4 cellular contexts compared by ENCODE assay signal in the genomic region with DNA sequence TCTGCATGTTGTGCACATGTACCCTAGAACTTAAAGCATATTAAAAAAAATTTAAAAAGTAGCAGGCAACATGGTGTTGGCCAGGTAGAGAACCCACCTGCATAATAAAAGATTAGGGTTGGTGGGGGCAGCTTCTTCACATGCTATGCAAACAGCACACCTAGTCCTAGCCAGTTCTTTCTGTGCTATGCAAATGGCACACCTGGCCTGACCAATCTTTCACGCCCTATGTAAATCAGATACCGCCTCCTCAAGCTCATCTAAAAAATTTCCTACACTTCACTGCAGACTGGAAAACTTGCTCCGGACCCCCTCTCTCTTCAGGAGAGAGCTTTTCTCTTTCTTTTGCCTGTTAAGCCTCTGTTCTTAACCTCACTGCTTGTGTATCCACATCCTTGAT. TPM values are rescaled to one million over a fixed set of nuclear protein-coding genes. Genes with fewer than 3 reads are reported as not detected.
"Had no signal": no experiment of that assay in that cellular context is flagged by ENCODE, and none has a peak within 500 bp of the region (broad histone marks: within the 10 kb centered on the region; RNA-seq: fewer than 3 reads in every experiment).

No MANE protein-coding gene starts in this region.

- ATAC-seq: GM12878 had no signal

- DNase-seq: GDM1, GF-D8 had no signal

- H3K4me3 ChIP-seq: GM12878 had no signal

RNA-seq across cellular contexts. Expression of gene PIP, which starts 14.5 kb away (rescaled TPM):
- total RNA-seq: G401, GM12878 had no signal
- polyA plus RNA-seq: GM12878 had no signal
